ENCODE assay signal across 40 cellular contexts in genomic region chr11:3683039-3683438, GRCh38. TPM values are rescaled to one million over a fixed set of nuclear protein-coding genes. Genes with fewer than 3 reads are reported as not detected.
"Had no signal": no experiment of that assay in that cellular context is flagged by ENCODE, and none has a peak within 500 bp of the region (broad histone marks: within the 10 kb centered on the region; RNA-seq: fewer than 3 reads in every experiment).

No MANE protein-coding gene starts in this region.

- H3K27ac ChIP-seq: epithelial cell of prostate, esophagus squamous epithelium, lower lobe of right lung, neural progenitor cell, parathyroid adenoma, psoas muscle, spleen, suprapubic skin, tibial artery, upper lobe of right lung, VCaP had no signal

- H3K4me3 ChIP-seq: esophagus squamous epithelium, lower lobe of right lung, neural progenitor cell, psoas muscle, spleen, suprapubic skin, tibial artery, upper lobe of right lung had no signal

- H3K4me1 ChIP-seq: esophagus squamous epithelium, neural progenitor cell, parathyroid adenoma, spleen, suprapubic skin, tibial artery, upper lobe of right lung had no signal

- H2AFZ ChIP-seq: neural progenitor cell, parathyroid adenoma had no signal

- H3K27me3 Mint-ChIP-seq: activated T-helper 17 cell treated with anti-CD3 and anti-CD28 coated beads, Interleukin-2, amount 50 U/mL, for 72 hours had no signal

- H3K27ac Mint-ChIP-seq: activated T-helper 17 cell treated with anti-CD3 and anti-CD28 coated beads, Interleukin-2, amount 50 U/mL, for 72 hours; neural progenitor cell had no signal

- H3K9me3 ChIP-seq: esophagus squamous epithelium, lower lobe of right lung, psoas muscle, spleen, suprapubic skin, tibial artery, upper lobe of right lung had no signal

- ATAC-seq: activated CD4-positive, CD25-positive, alpha-beta regulatory T cell treated with anti-CD3 and anti-CD28 coated beads, Interleukin-2, amount 50 U/mL, for 24 hours; activated T-cell treated with anti-CD3 and anti-CD28 coated beads, Interleukin-2, amount 50 U/mL, for 4 hours; activated T-helper 17 cell treated with anti-CD3 and anti-CD28 coated beads, Interleukin-2, amount 50 U/mL, for 72 hours; lower lobe of right lung; natural killer cell; psoas muscle; upper lobe of right lung had no signal

- DNase-seq: activated CD4-positive, alpha-beta T cell treated with anti-CD3 and anti-CD28 coated beads for 48 hours; activated CD4-positive, alpha-beta T cell treated with anti-CD3 and anti-CD28 coated beads, Interleukin-2, amount 50 U/mL, for 48 hours; activated CD8-positive, alpha-beta memory T cell treated with anti-CD3 and anti-CD28 coated beads, Interleukin-2, amount 50 U/mL, for 4 hours; activated gamma-delta T cell treated with Interleukin-2 at 50 U/mL for 16 hours; activated naive CD4-positive, alpha-beta T cell treated with anti-CD3 and anti-CD28 coated beads, Interleukin-2, amount 50 U/mL, for 16 hours; activated T-cell treated with anti-CD3 and anti-CD28 coated beads, Interleukin-2, amount 50 U/mL, for 4 hours; amniotic stem cell; central memory CD4-positive, alpha-beta T cell; effector CD8-positive, alpha-beta T cell; esophagus squamous epithelium; glutamatergic neuron; hypothalamus; immature natural killer cell; kidney; lower lobe of right lung; mesenchymal stem cell; natural killer cell; occipital lobe; psoas muscle; spleen; stimulated activated naive CD4-positive, alpha-beta T cell; T-helper 9 cell; tibial artery; upper lobe of right lung had no signal

- H3K9me3 Mint-ChIP-seq: activated T-cell treated with anti-CD3 and anti-CD28 coated beads, Interleukin-2, amount 50 U/mL, for 4 hours; activated T-helper 17 cell treated with anti-CD3 and anti-CD28 coated beads, Interleukin-2, amount 50 U/mL, for 72 hours; immature natural killer cell; natural killer cell; neural progenitor cell; T-helper 1 cell treated with Interleukin-12 subunit alpha and Interleukin-12 subunit beta and Interleukin-4 antibody, amounts not matched to agents 30 μg/mL and 1 μg/mL, for 36 hours had no signal

- H3K79me2 ChIP-seq: parathyroid adenoma had no signal

- H3K4me3 Mint-ChIP-seq: activated T-cell treated with anti-CD3 and anti-CD28 coated beads, Interleukin-2, amount 50 U/mL, for 4 hours; activated T-helper 17 cell treated with anti-CD3 and anti-CD28 coated beads, Interleukin-2, amount 50 U/mL, for 72 hours; immature natural killer cell; natural killer cell; neural progenitor cell; T-helper 1 cell treated with Interleukin-12 subunit alpha and Interleukin-12 subunit beta and Interleukin-4 antibody, amounts not matched to agents 30 μg/mL and 1 μg/mL, for 36 hours had no signal

- H3K27me3 ChIP-seq: esophagus squamous epithelium, neural progenitor cell, spleen, suprapubic skin, tibial artery, upper lobe of right lung had no signal

- FAIRE-seq: astrocyte, colon, endometrium, frontal cortex, kidney, TTC549 had no signal

- H3K4me2 ChIP-seq: neural progenitor cell had no signal

- H3K4me1 Mint-ChIP-seq: immature natural killer cell, natural killer cell, neural progenitor cell had no signal

- H3K9ac ChIP-seq: neural progenitor cell, parathyroid adenoma had no signal

RNA-seq across cellular contexts. Expression of gene CHRNA10, which starts 11.9 kb away (rescaled TPM):
- total RNA-seq: occipital lobe had no signal

RNA-seq across cellular contexts. Expression of gene ART1, which starts 38.1 kb away (rescaled TPM):
- total RNA-seq: activated CD8-positive, alpha-beta memory T cell treated with anti-CD3 and anti-CD28 coated beads for 36 hours; activated T-cell treated with anti-CD3 and anti-CD28 coated beads, Interleukin-2, amount 50 U/mL, for 4 hours; activated T-helper 17 cell treated with anti-CD3 and anti-CD28 coated beads, Interleukin-2, amount 50 U/mL, for 72 hours; astrocyte; dermis microvascular lymphatic vessel endothelial cell; esophagus squamous epithelium; frontal cortex; mononuclear cell; natural killer cell; spleen; suprapubic skin had no signal
- polyA plus RNA-seq: immature natural killer cell, spleen had no signal

RNA-seq across cellular contexts. Expression of gene ART5, which starts 41.2 kb away (rescaled TPM):
- total RNA-seq: activated CD8-positive, alpha-beta memory T cell treated with anti-CD3 and anti-CD28 coated beads for 36 hours; activated T-cell treated with anti-CD3 and anti-CD28 coated beads, Interleukin-2, amount 50 U/mL, for 4 hours; activated T-helper 17 cell treated with anti-CD3 and anti-CD28 coated beads, Interleukin-2, amount 50 U/mL, for 72 hours; dermis microvascular lymphatic vessel endothelial cell; frontal cortex; kidney; mononuclear cell; natural killer cell; spleen; suprapubic skin had no signal
- polyA plus RNA-seq: immature natural killer cell, spleen had no signal
